ENCODE assay signal across 8 cellular contexts in genomic region chr11:44565746-44566558, GRCh38. TPM values are rescaled to one million over a fixed set of nuclear protein-coding genes. Genes with fewer than 3 reads are reported as not detected.
A peak's percentile ranks its signal among the peaks of the same experiment; 100 is the strongest.
DNase-seq lines count a peak whose midpoint lies in the region; ATAC-seq and TF ChIP-seq lines count a peak whose summit lies in the region.

No MANE protein-coding gene starts in this region.

- 14% methylated on average over 25 of the region's 29 CpGs for WGBS in suprapubic skin

- H3K27ac Mint-ChIP-seq in activated CD8-positive, alpha-beta memory T cell treated with anti-CD3 and anti-CD28 coated beads, Interleukin-2, amount 10 ng/mL, durations not matched to agents 7 days and 5 days, result peak overlapping the region; percentile 85

- TF ChIP-seq CTCF in WI38 (IDR thresholded peaks at IDR 0.05; ENCODE audit: low read depth, low read length) (no peak), suprapubic skin (IDR thresholded peaks at IDR 0.05) (no peak)

- no peaks in the 10 kb centered on the region for H3K9me3 Mint-ChIP-seq in activated CD8-positive, alpha-beta memory T cell treated with anti-CD3 and anti-CD28 coated beads, Interleukin-2, amount 10 ng/mL, durations not matched to agents 7 days and 5 days (ENCODE audit: low read depth)

- H3K36me3 ChIP-seq in iPS-18a (ENCODE audit: control insufficient read depth, low read depth, low read length), result no peaks in the 10 kb centered on the region
- H3K36me3 ChIP-seq in suprapubic skin, result no peaks in the 10 kb centered on the region

- H3K27me3 Mint-ChIP-seq in activated CD8-positive, alpha-beta memory T cell treated with anti-CD3 and anti-CD28 coated beads, Interleukin-2, amount 10 ng/mL, durations not matched to agents 7 days and 5 days, result no peaks in the 10 kb centered on the region

- no peak for TF ChIP-seq POLR2A in suprapubic skin (IDR thresholded peaks at IDR 0.05)

- DNase-seq in activated CD8-positive, alpha-beta memory T cell treated with anti-CD3 and anti-CD28 coated beads, Interleukin-2, amount 10 ng/mL, durations not matched to agents 7 days and 5 days, result no peak
- DNase-seq in activated CD8-positive, alpha-beta memory T cell treated with anti-CD3 and anti-CD28 coated beads for 24 hours, result no peak
- DNase-seq in suprapubic skin (ENCODE audit: low spot score in 2 of 2), result no peak
- DNase-seq in ecto neural progenitor cell (ENCODE audit: low spot score), result no peak

- H3K4me3 ChIP-seq in WI38 (ENCODE audit: low read depth, low read length) (peak overlapping the region; percentile 73), iPS-18a (ENCODE audit: low read length) (peak overlapping the region; percentile 79), suprapubic skin (peak overlapping the region; percentile 60)

- H3K36me3 Mint-ChIP-seq in activated CD8-positive, alpha-beta memory T cell treated with anti-CD3 and anti-CD28 coated beads, Interleukin-2, amount 10 ng/mL, durations not matched to agents 7 days and 5 days, result peaks cover 16% of the 10 kb centered on the region

- TF ChIP-seq EP300 in suprapubic skin (IDR thresholded peaks at IDR 0.05), result no peak

- H3K9me3 ChIP-seq in iPS-18a (ENCODE audit: control insufficient read depth, low read depth, low read length) (no peaks in the 10 kb centered on the region), suprapubic skin (no peaks in the 10 kb centered on the region)

- H3K27ac ChIP-seq in iPS-18a (ENCODE audit: low read length), result no peak overlapping the region
- peak overlapping the region; percentile 99 for H3K27ac ChIP-seq in suprapubic skin

- peak overlapping the region; percentile 78 for H3K4me3 Mint-ChIP-seq in activated CD8-positive, alpha-beta memory T cell treated with anti-CD3 and anti-CD28 coated beads, Interleukin-2, amount 10 ng/mL, durations not matched to agents 7 days and 5 days

- peaks cover 9% of the 10 kb centered on the region for H3K4me1 ChIP-seq in iPS-18a (ENCODE audit: control insufficient read depth, low read depth, low read length)
- H3K4me1 ChIP-seq in suprapubic skin, result peaks cover 87% of the 10 kb centered on the region

- no peak for ATAC-seq in activated CD8-positive, alpha-beta memory T cell treated with anti-CD3 and anti-CD28 coated beads, Interleukin-2, amount 10 ng/mL, durations not matched to agents 7 days and 5 days
- ATAC-seq in GM18907 (IDR thresholded peaks at IDR 0.05; ENCODE audit: unreplicated experiment), result no peak
- ATAC-seq in HG02610 (IDR thresholded peaks at IDR 0.05; ENCODE audit: unreplicated experiment), result no peak

- CTCF ChIA-PET in activated CD8-positive, alpha-beta memory T cell treated with anti-CD3 and anti-CD28 coated beads, Interleukin-2, amount 10 ng/mL, durations not matched to agents 7 days and 5 days (lab: Charles Lee), result interaction anchor here (0.7 to 12.9 kb wide), 7 partner anchors 8 to 53 kb away, joined by 3 to 530 read pairs (median 5); no protein-coding TSS in a partner anchor

- H3K27me3 ChIP-seq in iPS-18a (ENCODE audit: control insufficient read depth, insufficient read depth, low read length) (peaks cover 17% of the 10 kb centered on the region), suprapubic skin (no peaks in the 10 kb centered on the region)

- peak overlapping the region; percentile 9 for H3K9ac ChIP-seq in iPS-18a (ENCODE audit: low read length)

- H3K4me1 Mint-ChIP-seq in activated CD8-positive, alpha-beta memory T cell treated with anti-CD3 and anti-CD28 coated beads, Interleukin-2, amount 10 ng/mL, durations not matched to agents 7 days and 5 days, result peaks cover 58% of the 10 kb centered on the region

RNA-seq across cellular contexts. Expression of gene CD82, which starts 0.5 kb away (rescaled TPM):
- total RNA-seq in activated CD8-positive, alpha-beta memory T cell treated with anti-CD3 and anti-CD28 coated beads, Interleukin-2, amount 10 ng/mL, durations not matched to agents 7 days and 5 days, result 100 to 1,000 TPM in 1 of 2 experiments, 10 to 100 TPM in 1; 90.2 to 285 TPM
- total RNA-seq in suprapubic skin, result 100 to 1,000 TPM in 3 of 4 donors, 10 to 100 TPM in 1; 77.6 to 155 (median 118) TPM
